6 cellular contexts compared by ENCODE assay signal in genomic region chr17:42553866-42554249, GRCh38. TPM values are rescaled to one million over a fixed set of nuclear protein-coding genes. Genes with fewer than 3 reads are reported as not detected.
A peak's percentile ranks its signal among the peaks of the same experiment; 100 is the strongest.
DNase-seq lines count a peak whose midpoint lies in the region; ATAC-seq and TF ChIP-seq lines count a peak whose summit lies in the region.

No MANE protein-coding gene starts in this region.

- DNase-seq in BE2C (no peak), vagina (ENCODE audit: extremely low spot score in 2 of 2) (peak in 1 of 2 donors; percentile 83), NCI-H2171 treated with DMSO at 0.1 percent for 48 hours (lab: John Stamatoyannopoulos, UW) (no peak)

- intact Hi-C loops in vagina (cut with DNase I), result no loop called here

- TF ChIP-seq CTCF in BE2C (IDR thresholded peaks at IDR 0.05; ENCODE audit: low read depth, low read length) (no peak), SU-DHL-6 (IDR thresholded peaks at IDR 0.05; ENCODE audit: insufficient read depth, low read length, poor library complexity, severe bottlenecking) (no peak), vagina (IDR thresholded peaks at IDR 0.05) (no peak)

- H3K9ac ChIP-seq in SU-DHL-6 (ENCODE audit: low read length), result peak overlapping the region; percentile 77

- H3K4me1 ChIP-seq in BE2C, result no peaks in the 10 kb centered on the region
- peaks cover 32% of the 10 kb centered on the region for H3K4me1 ChIP-seq in vagina

- H3K79me2 ChIP-seq in SU-DHL-6 (ENCODE audit: insufficient read depth, low read length), result no peaks in the 10 kb centered on the region

- H3K4me2 ChIP-seq in SU-DHL-6 (ENCODE audit: low read depth, low read length, poor library complexity, severe bottlenecking), result peak overlapping the region; percentile 80

- H3K27me3 ChIP-seq in BE2C (no peaks in the 10 kb centered on the region), SU-DHL-6 (ENCODE audit: low read length) (no peaks in the 10 kb centered on the region), vagina (no peaks in the 10 kb centered on the region)

- peak overlapping the region; percentile 38; the same call in 1 of the 2 replicates for H3K27ac ChIP-seq in SU-DHL-6 (ENCODE audit: low read depth, low read length)
- H3K27ac ChIP-seq in vagina, result peak overlapping the region; percentile 74

- no peaks in the 10 kb centered on the region for H3K36me3 ChIP-seq in BE2C
- H3K36me3 ChIP-seq in SU-DHL-6 (ENCODE audit: low read length), result no peaks in the 10 kb centered on the region
- H3K36me3 ChIP-seq in vagina, result no peaks in the 10 kb centered on the region

- no peaks in the 10 kb centered on the region for H3K9me2 ChIP-seq in SU-DHL-6 (replicated peaks; ENCODE audit: insufficient read depth, low read length)

- H2AFZ ChIP-seq in SU-DHL-6 (ENCODE audit: low read depth, low read length, severe bottlenecking), result no peak overlapping the region

- ATAC-seq in HG03135 (IDR thresholded peaks at IDR 0.05; ENCODE audit: unreplicated experiment), result no peak

- H3F3A ChIP-seq in SU-DHL-6 (ENCODE audit: insufficient read depth), result no peaks in the 10 kb centered on the region

- no peaks in the 10 kb centered on the region for H3K9me3 ChIP-seq in BE2C
- H3K9me3 ChIP-seq in SU-DHL-6 (ENCODE audit: insufficient read depth, low read length), result no peaks in the 10 kb centered on the region
- H3K9me3 ChIP-seq in iPS-18c (ENCODE audit: control insufficient read depth, insufficient read depth, low read length), result no peaks in the 10 kb centered on the region
- no peaks in the 10 kb centered on the region for H3K9me3 ChIP-seq in vagina

- peak overlapping the region; percentile 91 for H3K4me3 ChIP-seq in BE2C (ENCODE audit: low read depth, low read length)
- peak overlapping the region; percentile 66 for H3K4me3 ChIP-seq in SU-DHL-6 (ENCODE audit: insufficient read depth, low read length, poor library complexity, severe bottlenecking)
- H3K4me3 ChIP-seq in iPS-18c (ENCODE audit: insufficient read depth, low read depth, low read length), result peak overlapping the region; percentile 92
- peak overlapping the region; percentile 72 to 76 for H3K4me3 ChIP-seq in vagina

- no peak for TF ChIP-seq POLR2A in vagina (IDR thresholded peaks at IDR 0.05)

- H4K20me1 ChIP-seq in SU-DHL-6 (ENCODE audit: low read depth, low read length), result no peaks in the 10 kb centered on the region

RNA-seq across cellular contexts. Expression of gene HSD17B1, which starts 1.1 kb away (rescaled TPM):
- 30.7 TPM for polyA plus RNA-seq in BE2C (2012; ENCODE audit: insufficient read depth, insufficient read length, low read depth)
- total RNA-seq in vagina, result 2.0 TPM

RNA-seq across cellular contexts. Expression of gene COASY, which starts 8.1 kb away (rescaled TPM):
- 109 TPM for polyA plus RNA-seq in BE2C (2012; ENCODE audit: insufficient read depth, insufficient read length, low read depth)
- total RNA-seq in vagina, result 24.8 TPM

RNA-seq across cellular contexts. Expression of gene MLX, which starts 13.0 kb away (rescaled TPM):
- 138 TPM for polyA plus RNA-seq in BE2C (2012; ENCODE audit: insufficient read depth, insufficient read length, low read depth)
- 33.9 TPM for total RNA-seq in vagina

RNA-seq across cellular contexts. Expression of gene NAGLU, which starts 17.8 kb away (rescaled TPM):
- polyA plus RNA-seq in BE2C (2012; ENCODE audit: insufficient read depth, insufficient read length, low read depth), result 28.3 TPM
- 24.6 TPM for total RNA-seq in vagina

RNA-seq across cellular contexts. Expression of gene PSMC3IP, which starts 23.7 kb away (rescaled TPM):
- 29.8 TPM for polyA plus RNA-seq in BE2C (2012; ENCODE audit: insufficient read depth, insufficient read length, low read depth)
- total RNA-seq in vagina, result 0.98 TPM
